In genomic region chr1:41878495-41878894, GRCh38 we compare ENCODE assay signal across 2 cellular contexts.
TF ChIP-seq lines count a peak whose summit lies in the region.

No MANE protein-coding gene starts in this region.

TF ChIP-seq in IMR-90, 13 proteins besides CTCF, POLR2A, EP300 and RAD21:
- TF ChIP-seq RCOR1 (IDR thresholded peaks at IDR 0.05; ENCODE audit: insufficient replicate concordance, low read length) (no peak), NFE2L2 (IDR thresholded peaks at IDR 0.05; ENCODE audit: low read depth, low read length) (no peak), MXI1 (IDR thresholded peaks at IDR 0.05; ENCODE audit: borderline replicate concordance, low read depth, low read length) (no peak), RFX5 (IDR thresholded peaks at IDR 0.05; ENCODE audit: low read depth, low read length) (no peak), FOS (IDR thresholded peaks at IDR 0.05; ENCODE audit: low read depth, low read length) (no peak), USF2 (IDR thresholded peaks at IDR 0.05; ENCODE audit: low read depth, low read length) (no peak), SMC3 (IDR thresholded peaks at IDR 0.05; ENCODE audit: low read depth, low read length) (no peak), CHD1 (IDR thresholded peaks at IDR 0.05; ENCODE audit: low read depth, low read length) (no peak), MAFK (IDR thresholded peaks at IDR 0.05; ENCODE audit: low read depth, low read length) (no peak), MAZ (IDR thresholded peaks at IDR 0.05; ENCODE audit: borderline replicate concordance, low read depth, low read length) (no peak), BHLHE40 (IDR thresholded peaks at IDR 0.05; ENCODE audit: low read depth, low read length) (no peak), CEBPB (IDR thresholded peaks at IDR 0.05; ENCODE audit: low read depth, low read length) (no peak)

TF ChIP-seq in K562, 482 proteins besides CTCF, POLR2A, EP300 and RAD21:
- TF ChIP-seq HNRNPK (IDR thresholded peaks at IDR 0.05; ENCODE audit: low read depth, low read length, poor library complexity, severe bottlenecking): peak; percentile 23
- TF ChIP-seq, protein P1, sequence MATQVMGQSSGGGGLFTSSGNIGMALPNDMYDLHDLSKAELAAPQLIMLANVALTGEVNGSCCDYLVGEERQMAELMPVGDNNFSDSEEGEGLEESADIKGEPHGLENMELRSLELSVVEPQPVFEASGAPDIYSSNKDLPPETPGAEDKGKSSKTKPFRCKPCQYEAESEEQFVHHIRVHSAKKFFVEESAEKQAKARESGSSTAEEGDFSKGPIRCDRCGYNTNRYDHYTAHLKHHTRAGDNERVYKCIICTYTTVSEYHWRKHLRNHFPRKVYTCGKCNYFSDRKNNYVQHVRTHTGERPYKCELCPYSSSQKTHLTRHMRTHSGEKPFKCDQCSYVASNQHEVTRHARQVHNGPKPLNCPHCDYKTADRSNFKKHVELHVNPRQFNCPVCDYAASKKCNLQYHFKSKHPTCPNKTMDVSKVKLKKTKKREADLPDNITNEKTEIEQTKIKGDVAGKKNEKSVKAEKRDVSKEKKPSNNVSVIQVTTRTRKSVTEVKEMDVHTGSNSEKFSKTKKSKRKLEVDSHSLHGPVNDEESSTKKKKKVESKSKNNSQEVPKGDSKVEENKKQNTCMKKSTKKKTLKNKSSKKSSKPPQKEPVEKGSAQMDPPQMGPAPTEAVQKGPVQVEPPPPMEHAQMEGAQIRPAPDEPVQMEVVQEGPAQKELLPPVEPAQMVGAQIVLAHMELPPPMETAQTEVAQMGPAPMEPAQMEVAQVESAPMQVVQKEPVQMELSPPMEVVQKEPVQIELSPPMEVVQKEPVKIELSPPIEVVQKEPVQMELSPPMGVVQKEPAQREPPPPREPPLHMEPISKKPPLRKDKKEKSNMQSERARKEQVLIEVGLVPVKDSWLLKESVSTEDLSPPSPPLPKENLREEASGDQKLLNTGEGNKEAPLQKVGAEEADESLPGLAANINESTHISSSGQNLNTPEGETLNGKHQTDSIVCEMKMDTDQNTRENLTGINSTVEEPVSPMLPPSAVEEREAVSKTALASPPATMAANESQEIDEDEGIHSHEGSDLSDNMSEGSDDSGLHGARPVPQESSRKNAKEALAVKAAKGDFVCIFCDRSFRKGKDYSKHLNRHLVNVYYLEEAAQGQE (CRISPR knock-in tag; IDR thresholded peaks at IDR 0.05; ENCODE audit: low read depth): no peak
- TF ChIP-seq TBP (optimal IDR thresholded peaks at IDR 0.05; ENCODE audit: low read depth, low read length): peak; percentile 72
- TF ChIP-seq, protein P2, sequence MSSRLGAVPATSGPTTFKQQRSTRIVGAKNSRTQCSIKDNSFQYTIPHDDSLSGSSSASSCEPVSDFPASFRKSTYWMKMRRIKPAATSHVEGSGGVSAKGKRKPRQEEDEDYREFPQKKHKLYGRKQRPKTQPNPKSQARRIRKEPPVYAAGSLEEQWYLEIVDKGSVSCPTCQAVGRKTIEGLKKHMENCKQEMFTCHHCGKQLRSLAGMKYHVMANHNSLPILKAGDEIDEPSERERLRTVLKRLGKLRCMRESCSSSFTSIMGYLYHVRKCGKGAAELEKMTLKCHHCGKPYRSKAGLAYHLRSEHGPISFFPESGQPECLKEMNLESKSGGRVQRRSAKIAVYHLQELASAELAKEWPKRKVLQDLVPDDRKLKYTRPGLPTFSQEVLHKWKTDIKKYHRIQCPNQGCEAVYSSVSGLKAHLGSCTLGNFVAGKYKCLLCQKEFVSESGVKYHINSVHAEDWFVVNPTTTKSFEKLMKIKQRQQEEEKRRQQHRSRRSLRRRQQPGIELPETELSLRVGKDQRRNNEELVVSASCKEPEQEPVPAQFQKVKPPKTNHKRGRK (tag; IDR thresholded peaks at IDR 0.05): 0 out of 2 replicates have a peak, but pooled peaks have one; percentile 42
- TF ChIP-seq, protein P3, sequence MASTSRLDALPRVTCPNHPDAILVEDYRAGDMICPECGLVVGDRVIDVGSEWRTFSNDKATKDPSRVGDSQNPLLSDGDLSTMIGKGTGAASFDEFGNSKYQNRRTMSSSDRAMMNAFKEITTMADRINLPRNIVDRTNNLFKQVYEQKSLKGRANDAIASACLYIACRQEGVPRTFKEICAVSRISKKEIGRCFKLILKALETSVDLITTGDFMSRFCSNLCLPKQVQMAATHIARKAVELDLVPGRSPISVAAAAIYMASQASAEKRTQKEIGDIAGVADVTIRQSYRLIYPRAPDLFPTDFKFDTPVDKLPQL (IDR thresholded peaks at IDR 0.05; ENCODE audit: extremely low read depth, insufficient read length): peak; percentile 42
- TF ChIP-seq, protein P4, sequence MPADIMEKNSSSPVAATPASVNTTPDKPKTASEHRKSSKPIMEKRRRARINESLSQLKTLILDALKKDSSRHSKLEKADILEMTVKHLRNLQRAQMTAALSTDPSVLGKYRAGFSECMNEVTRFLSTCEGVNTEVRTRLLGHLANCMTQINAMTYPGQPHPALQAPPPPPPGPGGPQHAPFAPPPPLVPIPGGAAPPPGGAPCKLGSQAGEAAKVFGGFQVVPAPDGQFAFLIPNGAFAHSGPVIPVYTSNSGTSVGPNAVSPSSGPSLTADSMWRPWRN (IDR thresholded peaks at IDR 0.05; ENCODE audit: low read depth): no peak
- TF ChIP-seq SMARCC2 (IDR thresholded peaks at IDR 0.05; ENCODE audit: low read depth): no peak
- 0 out of 2 replicates have a peak, but pooled peaks have one; percentile 24 for TF ChIP-seq SUPT5H (IDR thresholded peaks at IDR 0.05)
- peak; percentile 33; the same call in 1 of the 2 replicates for TF ChIP-seq ZNF263 (CRISPR knock-in tag; IDR thresholded peaks at IDR 0.05; ENCODE audit: borderline replicate concordance)
